Comparison of ENCODE assay signal across 9 cellular contexts in genomic region chr22:45978275-45978713, GRCh38. TPM values are rescaled to one million over a fixed set of nuclear protein-coding genes. Genes with fewer than 3 reads are reported as not detected.
DNase-seq lines count a peak whose midpoint lies in the region; ATAC-seq and TF ChIP-seq lines count a peak whose summit lies in the region.
"Had no signal": no experiment of that assay in that cellular context is flagged by ENCODE, and none has a peak within 500 bp of the region (broad histone marks: within the 10 kb centered on the region; RNA-seq: fewer than 3 reads in every experiment).

No MANE protein-coding gene starts in this region.

- peak; percentile 0; the same call in 1 of the 2 replicates for ATAC-seq in Panc1
- no peak for ATAC-seq in HG03342 (IDR thresholded peaks at IDR 0.05; ENCODE audit: unreplicated experiment)

- WGBS in GM23248 (ENCODE audit: low coverage in 1 of 2, low lambda C conversion rate in 2 of 2, missing lambda C conversion rate in 2 of 2), 2 experiments: 1 to 7% methylated on average over 20 of the region's 26 CpGs
- WGBS in iPS DF 6.9 (ENCODE audit: insufficient coverage, insufficient read length): no CpG with 5 or more reads among the region's 26 CpGs

- H3K79me2 ChIP-seq in GM23248 (ENCODE audit: insufficient read depth): no peaks in the 10 kb centered on the region

- H2AFZ ChIP-seq in GM23248: no peak overlapping the region

- no peak for TF ChIP-seq CTCF in Panc1 (IDR thresholded peaks at IDR 0.05)

- H3K27ac ChIP-seq in GM23248 (no peak overlapping the region), Panc1 (ENCODE audit: low read length) (peak overlapping the region; percentile 29; the same call in 1 of the 2 replicates), iPS DF 6.9 (ENCODE audit: low read length) (no peak overlapping the region)

- intact Hi-C loops in Panc1 (cut with micrococcal nuclease; ENCODE audit: unreplicated experiment): no loop called here

- DNase-seq in GM23248 (no peak), Panc1 (ENCODE audit: low read depth, low spot score) (no peak), iPS DF 6.9 (ENCODE audit: low read depth, low spot score) (no peak), skeletal muscle cell (ENCODE audit: low read depth) (no peak), cerebellar cortex (ENCODE audit: low spot score) (no peak), NCI-H226 (no peak)
- no peak for DNase-seq in stimulated activated CD4-positive, alpha-beta T cell treated with anti-CD3 and anti-CD28 coated beads, Interleukin-4, amount 100 ng/mL, for 1 hour

- H3K27me3 ChIP-seq in GM23248 (replicated peaks; ENCODE audit: insufficient read depth) (peaks cover 37% of the 10 kb centered on the region), Panc1 (ENCODE audit: control insufficient read depth, insufficient read depth, low read length) (no peaks in the 10 kb centered on the region), iPS DF 6.9 (ENCODE audit: control insufficient read depth, insufficient read depth, low read length) (peaks cover 45% of the 10 kb centered on the region)

- H4K20me1 ChIP-seq in GM23248 (ENCODE audit: insufficient read depth): no peaks in the 10 kb centered on the region

- H3K4me3 ChIP-seq in GM23248 (peak overlapping the region; percentile 78), Panc1 (ENCODE audit: low read depth in 2 of 2, low read length in 2 of 2) (peak overlapping the region; percentile 56 to 70), iPS DF 6.9 (ENCODE audit: low read length) (peak overlapping the region; percentile 1; the same call in 1 of the 2 replicates), skeletal muscle cell (ENCODE audit: low read depth, low read length) (peak overlapping the region; percentile 59)

- H3F3A ChIP-seq in GM23248 (ENCODE audit: insufficient read depth): no peaks in the 10 kb centered on the region

- POLR2A ChIA-PET in Panc1 (lab: Charles Lee): no interaction called here

- H3K9me2 ChIP-seq in GM23248 (ENCODE audit: insufficient read depth): no peaks in the 10 kb centered on the region

- CTCF ChIA-PET in Panc1 (lab: Charles Lee): interaction anchor here (0.5 to 1.1 kb wide), 4 partner anchors 82 to 536 kb away, joined by 3 to 5 read pairs (median 4); no protein-coding TSS in a partner anchor

- no peaks in the 10 kb centered on the region for H3K36me3 ChIP-seq in GM23248 (ENCODE audit: low read depth)
- no peaks in the 10 kb centered on the region for H3K36me3 ChIP-seq in Panc1 (ENCODE audit: control insufficient read depth, insufficient read depth, low read length)
- no peaks in the 10 kb centered on the region for H3K36me3 ChIP-seq in iPS DF 6.9 (ENCODE audit: control insufficient read depth, insufficient read depth, low read length)

- H3K9me3 ChIP-seq in GM23248 (ENCODE audit: low read depth) (no peaks in the 10 kb centered on the region), Panc1 (ENCODE audit: control insufficient read depth, insufficient read depth, low read depth, low read length) (no peaks in the 10 kb centered on the region), iPS DF 6.9 (ENCODE audit: control insufficient read depth, insufficient read depth, low read length) (no peaks in the 10 kb centered on the region)

- BruUV-seq in Panc1 (replicated peaks; lab: Mats Ljungman, UMichigan): no TSS peak

- no peaks in the 10 kb centered on the region for H3K4me1 ChIP-seq in GM23248 (ENCODE audit: insufficient read depth)
- H3K4me1 ChIP-seq in Panc1 (ENCODE audit: control insufficient read depth, insufficient read depth, low read length): peaks cover 20% of the 10 kb centered on the region
- peaks cover 7% of the 10 kb centered on the region for H3K4me1 ChIP-seq in iPS DF 6.9 (ENCODE audit: control insufficient read depth, insufficient read depth, low read length)

- in situ Hi-C loops in GM23248 (cut with MboI) (no loop called here), Panc1 (cut with HindIII; ENCODE audit: low pct_unique_long_range_greater_than_20kb, low sequenced_read_pairs) (no loop called here)

- no peak overlapping the region for H3K9ac ChIP-seq in GM23248

- no peak overlapping the region for H3K4me2 ChIP-seq in GM23248 (ENCODE audit: unreplicated experiment)

RNA-seq across cellular contexts. Expression of gene WNT7B, which starts 1.3 kb away (rescaled TPM):
- total RNA-seq in GM23248 (2014; rRNA removed; shearing (Covaris generic)): 0.25 TPM in 1 of 2 replicates, not detected in the other
- 0.10 TPM in 1 of 2 replicates, not detected in the other for polyA plus RNA-seq in GM23248 (2016; fragmentation: Nextera tagmentation; extraction: Ambion mirVana)
- total RNA-seq in Panc1 (2021; ENCODE audit: unreplicated experiment): 52.1 TPM
- polyA plus RNA-seq in Panc1 (2012; ENCODE audit: insufficient read length): 46.4 TPM
- total RNA-seq: activated CD4-positive, alpha-beta T cell treated with anti-CD3 and anti-CD28 coated beads, Interleukin-2, amount 10 ng/mL, durations not matched to agents 7 days and 5 days had no signal

Comparison
In these comparisons a context has a peak if more than half of its experiments do, and no peak if none do; other contexts are left out.
1. H3K4me3 ChIP-seq: peak in every context shown above with its lines; median percentile 78 in GM23248; 63 in Panc1; 59 in skeletal muscle cell; 1 in iPS DF 6.9.
2. RNA of gene WNT7B, which starts 1.3 kb away (total RNA-seq): 52.1 TPM in Panc1 (single experiment); 0.25 TPM in GM23248; every median in the first group is over 10 times any median in the second.